ENCODE assay signal across 8 cellular contexts in genomic region chr20:50575869-50576720, GRCh38.
DNase-seq lines count a peak whose midpoint lies in the region; ATAC-seq and TF ChIP-seq lines count a peak whose summit lies in the region.

No MANE protein-coding gene starts in this region.

- peak; percentile 52 for ATAC-seq in GM18498 (IDR thresholded peaks at IDR 0.05; ENCODE audit: unreplicated experiment)
- peak; percentile 88 for ATAC-seq in activated CD8-positive, alpha-beta T cell treated with anti-CD3 and anti-CD28 coated beads, Interleukin-2, amount 10 ng/mL, durations not matched to agents 7 days and 5 days
- ATAC-seq in GM21737 (IDR thresholded peaks at IDR 0.05; ENCODE audit: unreplicated experiment) = no peak

- CTCF ChIA-PET in activated CD8-positive, alpha-beta T cell treated with anti-CD3 and anti-CD28 coated beads, Interleukin-2, amount 10 ng/mL, durations not matched to agents 7 days and 5 days (lab: Charles Lee) = interaction anchor here (0.6 to 9.2 kb wide), 28 partner anchors 10 to 605 kb away, joined by 3 to 158 read pairs (median 5); partner anchors contain the start of gene PTPN1

- peaks cover 22% of the 10 kb centered on the region for H3K4me1 Mint-ChIP-seq in activated CD8-positive, alpha-beta T cell treated with anti-CD3 and anti-CD28 coated beads, Interleukin-2, amount 10 ng/mL, durations not matched to agents 7 days and 5 days (ENCODE audit: low read depth)
- H3K4me1 Mint-ChIP-seq in mesothelial cell of epicardium = peaks cover 23% of the 10 kb centered on the region

- H3K27ac Mint-ChIP-seq in activated CD8-positive, alpha-beta T cell treated with anti-CD3 and anti-CD28 coated beads, Interleukin-2, amount 10 ng/mL, durations not matched to agents 7 days and 5 days = peak overlapping the region; percentile 62
- peak overlapping the region; percentile 4 for H3K27ac Mint-ChIP-seq in mesothelial cell of epicardium

- DNase-seq in A172 (ENCODE audit: low spot score) (peak; percentile 60), NCI-H345 (lab: John Stamatoyannopoulos, UW) (peak; percentile 66), mesothelial cell of epicardium (ENCODE audit: low spot score in 2 of 2, unreplicated experiment in 2 of 2) (peak in 1 of 2 experiments; percentile 63)
- DNase-seq in activated CD8-positive, alpha-beta T cell treated with anti-CD3 and anti-CD28 coated beads, Interleukin-2, amount 10 ng/mL, durations not matched to agents 7 days and 5 days = peak; percentile 74
- DNase-seq in effector CD8-positive, alpha-beta T cell (lab: John Stamatoyannopoulos, UW) = peak; percentile 28
- peak; percentile 35 to 43 for DNase-seq in stimulated activated CD8-positive, alpha-beta memory T cell treated with anti-CD3 and anti-CD28 coated beads, Interleukin-7, amount 100 ng/mL, for 1 hour (ENCODE audit: low read depth in 2 of 2)

- no peaks in the 10 kb centered on the region for H3K9me3 Mint-ChIP-seq in activated CD8-positive, alpha-beta T cell treated with anti-CD3 and anti-CD28 coated beads, Interleukin-2, amount 10 ng/mL, durations not matched to agents 7 days and 5 days (ENCODE audit: insufficient read depth)
- H3K9me3 Mint-ChIP-seq in mesothelial cell of epicardium = no peaks in the 10 kb centered on the region

- peak; percentile 64 for TF ChIP-seq CTCF in mesothelial cell of epicardium (IDR thresholded peaks at IDR 0.05; ENCODE audit: unreplicated experiment)

- no peaks in the 10 kb centered on the region for H3K27me3 Mint-ChIP-seq in activated CD8-positive, alpha-beta T cell treated with anti-CD3 and anti-CD28 coated beads, Interleukin-2, amount 10 ng/mL, durations not matched to agents 7 days and 5 days (ENCODE audit: low read depth)
- H3K27me3 Mint-ChIP-seq in mesothelial cell of epicardium (ENCODE audit: low read depth) = no peaks in the 10 kb centered on the region

- H3K36me3 Mint-ChIP-seq in activated CD8-positive, alpha-beta T cell treated with anti-CD3 and anti-CD28 coated beads, Interleukin-2, amount 10 ng/mL, durations not matched to agents 7 days and 5 days (ENCODE audit: low read depth) = peaks cover 69% of the 10 kb centered on the region
- peaks cover 34% of the 10 kb centered on the region for H3K36me3 Mint-ChIP-seq in mesothelial cell of epicardium

- no peak overlapping the region for H3K4me3 Mint-ChIP-seq in activated CD8-positive, alpha-beta T cell treated with anti-CD3 and anti-CD28 coated beads, Interleukin-2, amount 10 ng/mL, durations not matched to agents 7 days and 5 days
- H3K4me3 Mint-ChIP-seq in mesothelial cell of epicardium = no peak overlapping the region

- POLR2A ChIA-PET in activated CD8-positive, alpha-beta T cell treated with anti-CD3 and anti-CD28 coated beads, Interleukin-2, amount 10 ng/mL, durations not matched to agents 7 days and 5 days (lab: Charles Lee) = interaction anchor here (1.3 kb wide), 1 partner anchor 66 kb away, joined by 3 read pairs; the partner anchor contains the start of gene PTPN1
